In genomic region chr9:109780453-109781033, GRCh38 we compare ENCODE assay signal across 10 cellular contexts. TPM values are rescaled to one million over a fixed set of nuclear protein-coding genes. Genes with fewer than 3 reads are reported as not detected.
DNase-seq lines count a peak whose midpoint lies in the region; ATAC-seq, FAIRE-seq and TF ChIP-seq lines count a peak whose summit lies in the region.
"Had no signal": no experiment of that assay in that cellular context is flagged by ENCODE, and none has a peak within 500 bp of the region (broad histone marks: within the 10 kb centered on the region; RNA-seq: fewer than 3 reads in every experiment).

No MANE protein-coding gene starts in this region.

- no peaks in the 10 kb centered on the region for H3K79me2 ChIP-seq in endothelial cell of umbilical vein (ENCODE audit: control insufficient read depth, insufficient read depth, low read length)

- TF ChIP-seq CTCF in endothelial cell of umbilical vein (IDR thresholded peaks at IDR 0.05; ENCODE audit: extremely low read depth in 1 of 2, insufficient read depth in 1 of 2, low read depth in 1 of 2, low read length in 2 of 2) = no peak

- H3K9me3 ChIP-seq in MG63 (no peaks in the 10 kb centered on the region), endothelial cell of umbilical vein (replicated peaks; ENCODE audit: control insufficient read depth, insufficient read depth, low read length) (no peaks in the 10 kb centered on the region), mucosa of stomach (ENCODE audit: control insufficient read depth, low read length) (no peaks in the 10 kb centered on the region)

- H3K27me3 ChIP-seq in MG63 = peaks cover 2% of the 10 kb centered on the region; the same call in 1 of the 2 replicates
- H3K27me3 ChIP-seq in endothelial cell of umbilical vein (ENCODE audit: control insufficient read depth in 2 of 2, insufficient read depth in 2 of 2, low read length in 2 of 2) = peaks cover 22 to 23% of the 10 kb centered on the region in 2 experiments
- H3K27me3 ChIP-seq in mucosa of stomach (ENCODE audit: control insufficient read depth, insufficient read depth, low read length) = peaks cover 14% of the 10 kb centered on the region

- no peak overlapping the region for H3K27ac ChIP-seq in endothelial cell of umbilical vein (ENCODE audit: insufficient read depth, low read depth, low read length)

- H4K20me1 ChIP-seq in endothelial cell of umbilical vein (replicated peaks; ENCODE audit: control insufficient read depth, extremely low read depth, insufficient read depth, low read length) = no peaks in the 10 kb centered on the region

- no peaks in the 10 kb centered on the region for H3K9me1 ChIP-seq in endothelial cell of umbilical vein (replicated peaks; ENCODE audit: control insufficient read depth, extremely low read depth, insufficient read depth, low read length)

- H3K4me1 ChIP-seq in endothelial cell of umbilical vein (ENCODE audit: control insufficient read depth, extremely low read depth, insufficient read depth, low read length) (no peaks in the 10 kb centered on the region), mucosa of stomach (ENCODE audit: control insufficient read depth, insufficient read depth, low read length) (peaks cover 4% of the 10 kb centered on the region)

- DNase-seq in A172 (ENCODE audit: low spot score) (peak; percentile 43), MG63 (no peak), endothelial cell of umbilical vein (ENCODE audit: low read depth, low spot score) (no peak), NCI-H345 treated with DMSO at 0.1 percent for 48 hours (lab: John Stamatoyannopoulos, UW; ENCODE audit: unreplicated experiment) (no peak)
- DNase-seq in effector memory CD8-positive, alpha-beta T cell = no peak
- DNase-seq: activated CD4-positive, alpha-beta T cell treated with anti-CD3 and anti-CD28 coated beads, Interleukin-2, amount 10 ng/mL, durations not matched to agents 7 days and 5 days; DND-41 had no signal

- no peaks in the 10 kb centered on the region for H3K36me3 ChIP-seq in MG63
- no peaks in the 10 kb centered on the region for H3K36me3 ChIP-seq in endothelial cell of umbilical vein (ENCODE audit: control insufficient read depth in 2 of 2, extremely low read depth in 1 of 2, insufficient read depth in 2 of 2, low read length in 2 of 2)
- H3K36me3 ChIP-seq in mucosa of stomach (ENCODE audit: control insufficient read depth, insufficient read depth, low read length) = no peaks in the 10 kb centered on the region

- TF ChIP-seq POLR2A in endothelial cell of umbilical vein (IDR thresholded peaks at IDR 0.05; ENCODE audit: low read depth, low read length) = no peak

- H3K4me3 ChIP-seq in MG63 (peak overlapping the region; percentile 58), endothelial cell of umbilical vein (replicated peaks in 1 of 3; ENCODE audit: insufficient read depth in 1 of 3, low read depth in 1 of 3, low read length in 3 of 3) (peak overlapping the region in 1 of 3 experiments; percentile 12), mucosa of stomach (ENCODE audit: low read length) (no peak overlapping the region)

- CTCF ChIA-PET in endothelial cell of umbilical vein (lab: Charles Lee) = no interaction called here

- no peaks in the 10 kb centered on the region for H3K36me3 Mint-ChIP-seq in effector memory CD8-positive, alpha-beta T cell (ENCODE audit: insufficient read depth)

- H3K9ac ChIP-seq in endothelial cell of umbilical vein (replicated peaks; ENCODE audit: extremely low read depth, insufficient read depth, low read length) = no peak overlapping the region
- peak overlapping the region; percentile 56 for H3K9ac ChIP-seq in mucosa of stomach (ENCODE audit: low read length)

- peak overlapping the region; percentile 1 for H3K4me2 ChIP-seq in endothelial cell of umbilical vein (ENCODE audit: insufficient read depth, low read length)

- dilution Hi-C loops in endothelial cell of umbilical vein (cut with MboI; ENCODE audit: extremely low pct_ligation_motif_present, low sequenced_read_pairs) = no loop called here

- H3K27ac Mint-ChIP-seq in effector memory CD8-positive, alpha-beta T cell = no peak overlapping the region
- H3K27ac Mint-ChIP-seq: activated CD4-positive, alpha-beta T cell treated with anti-CD3 and anti-CD28 coated beads, Interleukin-2, amount 10 ng/mL, durations not matched to agents 7 days and 5 days had no signal

- no peak overlapping the region for H3K4me3 Mint-ChIP-seq in effector memory CD8-positive, alpha-beta T cell
- H3K4me3 Mint-ChIP-seq: activated CD4-positive, alpha-beta T cell treated with anti-CD3 and anti-CD28 coated beads, Interleukin-2, amount 10 ng/mL, durations not matched to agents 7 days and 5 days had no signal

- BruUV-seq in endothelial cell of umbilical vein (replicated peaks; lab: Mats Ljungman, UMichigan) = no TSS peak

- H3K27me3 Mint-ChIP-seq in effector memory CD8-positive, alpha-beta T cell = peaks cover 19 to 21% of the 10 kb centered on the region in 2 donors

- intact Hi-C loops in endothelial cell of umbilical vein (cut with micrococcal nuclease) = no loop called here

- H2AFZ ChIP-seq in endothelial cell of umbilical vein (ENCODE audit: low read depth, low read length) = no peak overlapping the region

- no peaks in the 10 kb centered on the region for H3K4me1 Mint-ChIP-seq in effector memory CD8-positive, alpha-beta T cell (ENCODE audit: low read depth in 2 of 2)

- POLR2A ChIA-PET in endothelial cell of umbilical vein (lab: Charles Lee) = no interaction called here

- H3K9me3 Mint-ChIP-seq in effector memory CD8-positive, alpha-beta T cell = peaks cover 1 to 5% of the 10 kb centered on the region in 2 donors
- H3K9me3 Mint-ChIP-seq: activated CD4-positive, alpha-beta T cell treated with anti-CD3 and anti-CD28 coated beads, Interleukin-2, amount 10 ng/mL, durations not matched to agents 7 days and 5 days had no signal

- ATAC-seq in HG03469 (IDR thresholded peaks at IDR 0.05; ENCODE audit: unreplicated experiment) = no peak
- no peak for ATAC-seq in effector memory CD8-positive, alpha-beta T cell (replicated peaks)
- ATAC-seq in GM18517 (IDR thresholded peaks at IDR 0.05; ENCODE audit: unreplicated experiment) = no peak

- FAIRE-seq in endothelial cell of umbilical vein (lab: Jason Lieb, UNC) = no peak

TF ChIP-seq in endothelial cell of umbilical vein, 7 proteins besides CTCF, POLR2A, EP300 and RAD21:
- TF ChIP-seq MAX (IDR thresholded peaks at IDR 0.05; ENCODE audit: insufficient read depth, insufficient read length) = no peak
- TF ChIP-seq JUN (IDR thresholded peaks at IDR 0.05; ENCODE audit: borderline replicate concordance, insufficient read depth, insufficient read length, low read depth) = no peak
- no peak for TF ChIP-seq GATA2 (IDR thresholded peaks at IDR 0.05; ENCODE audit: insufficient read depth, insufficient read length, low read depth, low read length)
TF ChIP-seq in endothelial cell of umbilical vein: peak in this region for 0.

RNA-seq across cellular contexts. Expression of gene PALM2AKAP2, which starts 0.5 kb away (rescaled TPM):
- 0.98 and 6.9 TPM in 2 replicates for total RNA-seq in A172 (2014; rRNA removed; shearing (Covaris generic))
- 0.07 and 0.56 TPM in 2 replicates for total RNA-seq in MG63 (2014; rRNA removed; shearing (Covaris generic); ENCODE audit: low replicate concordance)
- not detected in 2 replicates for total RNA-seq in endothelial cell of umbilical vein
- polyA plus RNA-seq in endothelial cell of umbilical vein = 0.01 and 0.03 TPM in 2 replicates
- polyA plus RNA-seq in endothelial cell of umbilical vein (2011; cell fraction: cytosol; rRNA removed) = 0.03 and 0.06 TPM in 2 replicates
- 0.16 and 0.22 TPM in 2 replicates for polyA plus RNA-seq in endothelial cell of umbilical vein (2011; cell fraction: nucleus; rRNA removed)
- polyA plus RNA-seq in endothelial cell of umbilical vein (2012) = 0.16 TPM in 1 of 2 replicates, not detected in the other
- polyA minus RNA-seq in endothelial cell of umbilical vein = 0.21 and 0.27 TPM in 2 replicates
- polyA minus RNA-seq in endothelial cell of umbilical vein (2011; cell fraction: cytosol; rRNA and poly(A)+ RNA removed) = not detected
- polyA minus RNA-seq in endothelial cell of umbilical vein (2011; cell fraction: nucleus; rRNA and poly(A)+ RNA removed) = 0.10 and 0.19 TPM in 2 replicates
